Comparison of ENCODE assay signal across 8 cellular contexts in genomic region chr14:60656755-60657608, GRCh38. TPM values are rescaled to one million over a fixed set of nuclear protein-coding genes. Genes with fewer than 3 reads are reported as not detected.
DNase-seq lines count a peak whose midpoint lies in the region; ATAC-seq and TF ChIP-seq lines count a peak whose summit lies in the region.

No MANE protein-coding gene starts in this region.

- H3K27me3 Mint-ChIP-seq in CD14-positive monocyte (ENCODE audit: low read depth in 3 of 3) (peaks cover 87 to 90% (median 87%) of the 10 kb centered on the region in 3 donors), progenitor cell of endocrine pancreas (peaks cover 87% of the 10 kb centered on the region)
- H3K27me3 Mint-ChIP-seq in activated T-cell treated with anti-CD3 and anti-CD28 coated beads, Interleukin-2, amount 50 U/mL, for 24 hours: peaks cover 96% of the 10 kb centered on the region

- peaks cover 3 to 27% of the 10 kb centered on the region in 2 donors for H3K36me3 Mint-ChIP-seq in CD14-positive monocyte
- no peaks in the 10 kb centered on the region for H3K36me3 Mint-ChIP-seq in activated T-cell treated with anti-CD3 and anti-CD28 coated beads, Interleukin-2, amount 50 U/mL, for 24 hours (ENCODE audit: low read depth)
- H3K36me3 Mint-ChIP-seq in progenitor cell of endocrine pancreas (ENCODE audit: insufficient read depth): no peaks in the 10 kb centered on the region

- H3K9me3 Mint-ChIP-seq in CD14-positive monocyte (peaks cover 0 to 38% (median 23%) of the 10 kb centered on the region in 7 donors), progenitor cell of endocrine pancreas (ENCODE audit: low read depth) (no peaks in the 10 kb centered on the region)
- H3K9me3 Mint-ChIP-seq in activated T-cell treated with anti-CD3 and anti-CD28 coated beads, Interleukin-2, amount 50 U/mL, for 24 hours: no peaks in the 10 kb centered on the region

- H3K9me3 ChIP-seq in cardiac muscle cell (ENCODE audit: low read depth): no peaks in the 10 kb centered on the region

- peaks cover 89% of the 10 kb centered on the region for H3K27me3 ChIP-seq in cardiac muscle cell

- peak overlapping the region; percentile 51 for H3K4me3 ChIP-seq in cardiac muscle cell

- peaks cover 18% of the 10 kb centered on the region for H3K4me1 ChIP-seq in cardiac muscle cell (ENCODE audit: low read depth)

- peak overlapping the region in 2 of 7 donors; percentile 20 to 48 for H3K27ac Mint-ChIP-seq in CD14-positive monocyte
- H3K27ac Mint-ChIP-seq in activated T-cell treated with anti-CD3 and anti-CD28 coated beads, Interleukin-2, amount 50 U/mL, for 24 hours: no peak overlapping the region
- H3K27ac Mint-ChIP-seq in progenitor cell of endocrine pancreas: peak overlapping the region; percentile 90

- ATAC-seq in GM18508 (IDR thresholded peaks at IDR 0.05; ENCODE audit: insufficient read depth, unreplicated experiment): peak; percentile 45
- peak; percentile 90 for ATAC-seq in HG02852 (IDR thresholded peaks at IDR 0.05; ENCODE audit: unreplicated experiment)

- TF ChIP-seq CTCF in CD14-positive monocyte (IDR thresholded peaks at IDR 0.05) (peak; percentile 35), cardiac muscle cell (IDR thresholded peaks at IDR 0.05; ENCODE audit: low read depth, low read length) (peak; percentile 64), progenitor cell of endocrine pancreas (IDR thresholded peaks at IDR 0.05; ENCODE audit: unreplicated experiment) (peak; percentile 45)

- H3K36me3 ChIP-seq in cardiac muscle cell: no peaks in the 10 kb centered on the region

- DNase-seq in CD14-positive monocyte (ENCODE audit: low spot score) (no peak), NCI-H146 treated with DMSO at 0.1 percent for 48 hours (lab: John Stamatoyannopoulos, UW; ENCODE audit: unreplicated experiment) (peak; percentile 57), cardiac muscle cell (ENCODE audit: low read depth in 1 of 2, low spot score in 1 of 2) (peak; percentile 73 to 74), progenitor cell of endocrine pancreas (ENCODE audit: low spot score, unreplicated experiment) (peak; percentile 56), OCI-M2 (lab: John Stamatoyannopoulos, UW; ENCODE audit: unreplicated experiment) (no peak)
- no peak for DNase-seq in activated T-cell treated with anti-CD3 and anti-CD28 coated beads, Interleukin-2, amount 50 U/mL, for 24 hours

- intact Hi-C loops in CD14-positive monocyte (cut with micrococcal nuclease): loop anchor here in 1 of 2 donors (10.0 kb wide), 1 partner anchor 378 kb away; no protein-coding TSS in a partner anchor

- H3K4me3 Mint-ChIP-seq in CD14-positive monocyte (peak overlapping the region; percentile 90 to 97), progenitor cell of endocrine pancreas (ENCODE audit: low read depth) (peak overlapping the region; percentile 87)
- peak overlapping the region; percentile 80 for H3K4me3 Mint-ChIP-seq in activated T-cell treated with anti-CD3 and anti-CD28 coated beads, Interleukin-2, amount 50 U/mL, for 24 hours

- no peak overlapping the region for H3K27ac ChIP-seq in cardiac muscle cell

- H3K4me1 Mint-ChIP-seq in CD14-positive monocyte (peaks cover 48% of the 10 kb centered on the region), progenitor cell of endocrine pancreas (ENCODE audit: low read depth) (peaks cover 30% of the 10 kb centered on the region)
- H3K4me1 Mint-ChIP-seq in activated T-cell treated with anti-CD3 and anti-CD28 coated beads, Interleukin-2, amount 50 U/mL, for 24 hours (ENCODE audit: low read depth): peaks cover 50% of the 10 kb centered on the region

RNA-seq across cellular contexts. Expression of gene SIX1, which starts 7.7 kb away (rescaled TPM):
- not detected for polyA plus RNA-seq in CD14-positive monocyte
- 0.12 and 1.8 TPM in 2 replicates for total RNA-seq in cardiac muscle cell
- 0.06 and 0.46 TPM in 2 replicates for polyA plus RNA-seq in cardiac muscle cell
- total RNA-seq in progenitor cell of endocrine pancreas: 0.79 and 1.0 TPM in 2 replicates

Comparison
In these comparisons a context has a peak if more than half of its experiments do, and no peak if none do; other contexts are left out.
1. DNase-seq: peak in NCI-H146 treated with DMSO at 0.1 percent for 48 hours (single experiment), cardiac muscle cell (2 of 2) and progenitor cell of endocrine pancreas (single experiment); none in CD14-positive monocyte (single experiment), activated T-cell treated with anti-CD3 and anti-CD28 coated beads, Interleukin-2, amount 50 U/mL, for 24 hours (single experiment) and OCI-M2 (single experiment).
2. Peak in every context shown above with its lines, with median percentiles within 50 percentile points of each other: H3K4me3 Mint-ChIP-seq and CTCF ChIP-seq.